8 cellular contexts compared by ENCODE assay signal in the genomic region with DNA sequence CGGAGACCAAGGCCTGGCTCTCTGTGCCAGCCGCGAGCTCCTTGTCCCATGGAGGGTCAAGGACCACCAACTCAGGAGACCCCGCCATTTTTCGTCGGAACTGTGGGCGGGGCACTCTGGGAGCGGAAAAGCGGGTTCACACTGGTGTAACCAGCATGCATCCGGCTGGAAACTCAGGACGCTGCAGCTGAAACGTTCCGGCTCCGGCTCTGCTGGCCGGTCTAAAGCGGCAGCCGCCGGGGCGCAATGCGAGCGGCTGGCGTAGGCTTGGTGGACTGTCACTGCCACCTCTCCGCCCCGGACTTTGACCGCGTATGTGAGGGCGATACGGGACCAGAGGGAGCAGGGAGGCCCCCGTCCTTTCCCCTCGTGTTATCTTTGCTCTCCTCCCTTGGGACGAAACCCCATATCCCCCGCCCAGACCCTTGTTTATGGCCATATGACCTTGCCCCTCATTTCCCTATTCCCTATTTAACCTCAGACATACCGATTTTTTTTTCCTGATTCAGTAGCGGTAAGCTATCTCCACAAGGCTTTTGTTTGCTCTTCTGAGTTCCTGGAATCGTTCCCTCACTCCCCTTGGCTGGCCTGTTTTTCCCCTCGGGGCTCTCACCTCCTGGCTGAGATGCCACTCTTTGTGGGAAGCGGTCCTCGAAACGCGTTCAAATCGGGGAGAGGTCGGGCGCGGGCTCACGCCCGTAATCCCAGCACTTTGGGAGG. TPM values are rescaled to one million over a fixed set of nuclear protein-coding genes. Genes with fewer than 3 reads are reported as not detected.
A peak's percentile ranks its signal among the peaks of the same experiment; 100 is the strongest.
DNase-seq lines count a peak whose midpoint lies in the region; ATAC-seq, FAIRE-seq and TF ChIP-seq lines count a peak whose summit lies in the region.

A gene with protein sequence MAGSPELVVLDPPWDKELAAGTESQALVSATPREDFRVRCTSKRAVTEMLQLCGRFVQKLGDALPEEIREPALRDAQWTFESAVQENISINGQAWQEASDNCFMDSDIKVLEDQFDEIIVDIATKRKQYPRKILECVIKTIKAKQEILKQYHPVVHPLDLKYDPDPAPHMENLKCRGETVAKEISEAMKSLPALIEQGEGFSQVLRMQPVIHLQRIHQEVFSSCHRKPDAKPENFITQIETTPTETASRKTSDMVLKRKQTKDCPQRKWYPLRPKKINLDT (minus strand): TSS at position 102 of the 720 bp plus-strand sequence. CDS start 14 bp downstream, at position 88.
Gene TATDN3, plus strand, starts transcription at position 219 of the 720 bp plus-strand sequence. Its CDS starts 28 bp downstream, at position 247.

- H3K27me3 ChIP-seq in cardiac muscle cell (no peaks in the 10 kb centered on the region), parathyroid adenoma (ENCODE audit: control insufficient read depth, insufficient read depth, low read length) (no peaks in the 10 kb centered on the region), tibial artery (no peaks in the 10 kb centered on the region)

- H3K79me2 ChIP-seq in parathyroid adenoma, result no peaks in the 10 kb centered on the region

- peak within 1 kb of the TSS; percentile 94 for H3K27ac Mint-ChIP-seq in activated naive CD8-positive, alpha-beta T cell treated with anti-CD3 and anti-CD28 coated beads, Interleukin-2, amount 50 U/mL, for 24 hours

- no peaks in the 10 kb centered on the region for H3K9me3 Mint-ChIP-seq in activated naive CD8-positive, alpha-beta T cell treated with anti-CD3 and anti-CD28 coated beads, Interleukin-2, amount 50 U/mL, for 24 hours

- H3K9me3 ChIP-seq in cardiac muscle cell (ENCODE audit: low read depth) (no peaks in the 10 kb centered on the region), parathyroid adenoma (ENCODE audit: control insufficient read depth, low read length) (no peaks in the 10 kb centered on the region), tibial artery (no peaks in the 10 kb centered on the region)

- no peak within 1 kb of the TSS for H3K9ac ChIP-seq in parathyroid adenoma

- H3K27ac ChIP-seq in cardiac muscle cell (peak within 1 kb of the TSS; percentile 89), parathyroid adenoma (peak within 1 kb of the TSS; percentile 92), tibial artery (peak within 1 kb of the TSS; percentile 97 to 98)

- H3K4me3 Mint-ChIP-seq in activated naive CD8-positive, alpha-beta T cell treated with anti-CD3 and anti-CD28 coated beads, Interleukin-2, amount 50 U/mL, for 24 hours, result peak within 1 kb of the TSS; percentile 97

- peak within 1 kb of the TSS; percentile 83 for H3K4me2 ChIP-seq in parathyroid adenoma (ENCODE audit: low read length)

- H2AFZ ChIP-seq in parathyroid adenoma, result peak within 1 kb of the TSS; percentile 98

- H3K4me3 ChIP-seq in cardiac muscle cell (peak within 1 kb of the TSS; percentile 79), parathyroid adenoma (ENCODE audit: low read depth, low read length) (peak within 1 kb of the TSS; percentile 92), tibial artery (peak within 1 kb of the TSS; percentile 74 to 95)

- TF ChIP-seq POLR2A in GM12891 (IDR thresholded peaks at IDR 0.05; ENCODE audit: low read depth, low read length), result peak; percentile 89

- H3K4me1 ChIP-seq in cardiac muscle cell (ENCODE audit: low read depth) (peaks cover 6% of the 10 kb centered on the region), parathyroid adenoma (no peaks in the 10 kb centered on the region), tibial artery (peaks cover 0 to 30% (median 14%) of the 10 kb centered on the region in 4 donors)

- no peaks in the 10 kb centered on the region for H3K27me3 Mint-ChIP-seq in activated naive CD8-positive, alpha-beta T cell treated with anti-CD3 and anti-CD28 coated beads, Interleukin-2, amount 50 U/mL, for 24 hours

- H3K36me3 ChIP-seq in cardiac muscle cell (peaks cover 3% of the 10 kb centered on the region), parathyroid adenoma (ENCODE audit: control insufficient read depth, insufficient read depth, low read length) (no peaks in the 10 kb centered on the region), tibial artery (peaks cover 0 to 5% (median 4%) of the 10 kb centered on the region in 3 donors)

- intact Hi-C loops in tibial artery (cut with DNase I; ENCODE audit: low total_unique reads), result loop anchor here (10.0 kb wide), 2 partner anchors 63 to 317 kb away; partner anchors contain the start of gene FLVCR1

- H3K36me3 Mint-ChIP-seq in activated naive CD8-positive, alpha-beta T cell treated with anti-CD3 and anti-CD28 coated beads, Interleukin-2, amount 50 U/mL, for 24 hours (ENCODE audit: low read depth), result peaks cover 17% of the 10 kb centered on the region

- ATAC-seq in HG02763 (IDR thresholded peaks at IDR 0.05; ENCODE audit: unreplicated experiment), result peak; percentile 78
- ATAC-seq in activated naive CD8-positive, alpha-beta T cell treated with anti-CD3 and anti-CD28 coated beads, Interleukin-2, amount 50 U/mL, for 24 hours, result peak; percentile 95

- DNase-seq in GM12891 (ENCODE audit: insufficient read length, low spot score) (peak; percentile 47), NCI-H1417 (lab: John Stamatoyannopoulos, UW) (peak; percentile 88 to 97 (median 97)), SW480 (ENCODE audit: low spot score) (peak; percentile 88), cardiac muscle cell (ENCODE audit: low read depth in 1 of 2, low spot score in 1 of 2) (peak; percentile 92 to 95), tibial artery (peak; percentile 79 to 92)
- peak; percentile 99 for DNase-seq in activated naive CD8-positive, alpha-beta T cell treated with anti-CD3 and anti-CD28 coated beads, Interleukin-2, amount 50 U/mL, for 24 hours

- peaks cover 36% of the 10 kb centered on the region for H3K4me1 Mint-ChIP-seq in activated naive CD8-positive, alpha-beta T cell treated with anti-CD3 and anti-CD28 coated beads, Interleukin-2, amount 50 U/mL, for 24 hours

- TF ChIP-seq CTCF in cardiac muscle cell (IDR thresholded peaks at IDR 0.05; ENCODE audit: low read depth, low read length) (no peak), parathyroid adenoma (IDR thresholded peaks at IDR 0.05) (no peak), tibial artery (IDR thresholded peaks at IDR 0.05) (no peak)

- peak; percentile 93 for FAIRE-seq in GM12891 (lab: Jason Lieb, UNC)

TF ChIP-seq in GM12891, 5 proteins besides CTCF, POLR2A, EP300 and RAD21:
- TF ChIP-seq POLR2AphosphoS5 (IDR thresholded peaks at IDR 0.05; ENCODE audit: low read depth, low read length), result peak; percentile 80
- TF ChIP-seq PAX5 (IDR thresholded peaks at IDR 0.05; ENCODE audit: insufficient read depth, low read length, severe bottlenecking), result peak; percentile 55
- no peak for TF ChIP-seq SPI1 (IDR thresholded peaks at IDR 0.05; ENCODE audit: low read depth, low read length)
- TF ChIP-seq TAF1 (IDR thresholded peaks at IDR 0.05; ENCODE audit: low read depth, low read length), result peak; percentile 98
- peak; percentile 80 for TF ChIP-seq POU2F2 (IDR thresholded peaks at IDR 0.05; ENCODE audit: low read depth, low read length)

RNA-seq across cellular contexts. Expression of the first gene that starts in this region (rescaled TPM):
- 20.4 TPM for polyA plus RNA-seq in GM12891 (2012; ENCODE audit: low read depth, missing spikeins)
- 41.4 and 81.0 TPM in 2 replicates for total RNA-seq in cardiac muscle cell
- polyA plus RNA-seq in cardiac muscle cell, result 34.9 and 44.8 TPM in 2 replicates

RNA-seq across cellular contexts. Expression of gene TATDN3, which starts in this region (rescaled TPM):
- 11.1 TPM for polyA plus RNA-seq in GM12891 (2012; ENCODE audit: low read depth, missing spikeins)
- 20.8 and 26.4 TPM in 2 replicates for total RNA-seq in cardiac muscle cell
- polyA plus RNA-seq in cardiac muscle cell, result 18.5 and 27.9 TPM in 2 replicates

Comparison
In these comparisons a context has a peak if more than half of its experiments do, and no peak if none do; other contexts are left out.
1. Peak in every context shown above with its lines: DNase-seq, ATAC-seq, H3K4me3 ChIP-seq and H3K27ac ChIP-seq.
2. DNase-seq: peak in every context shown above with its lines; median percentile 99 in activated naive CD8-positive, alpha-beta T cell treated with anti-CD3 and anti-CD28 coated beads, Interleukin-2, amount 50 U/mL, for 24 hours; 97 in NCI-H1417; 94 in cardiac muscle cell; 88 in SW480; 86 in tibial artery; 47 in GM12891.